In the genomic region with DNA sequence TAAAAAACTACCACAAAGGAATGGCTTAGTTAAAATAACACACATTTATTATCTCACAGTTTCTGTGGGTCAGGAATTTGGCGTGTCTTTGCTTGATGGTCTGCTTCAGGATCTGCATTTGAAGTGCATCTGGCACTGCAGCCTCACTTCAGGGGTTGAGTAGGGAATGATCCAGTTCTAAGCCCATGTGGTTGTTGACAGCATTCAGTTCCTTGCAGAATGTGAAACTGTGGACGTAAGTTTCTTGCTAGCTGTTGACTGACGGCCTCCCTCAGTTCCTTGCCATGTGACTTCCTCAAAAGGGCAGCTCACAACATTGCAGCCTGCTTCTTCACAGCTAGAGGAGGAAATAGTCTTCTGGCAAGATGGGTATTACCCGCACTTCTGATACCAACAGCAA, we compare ENCODE assay signal across 9 cellular contexts. TPM values are rescaled to one million over a fixed set of nuclear protein-coding genes. Genes with fewer than 3 reads are reported as not detected.
A peak's percentile ranks its signal among the peaks of the same experiment; 100 is the strongest.
DNase-seq lines count a peak whose midpoint lies in the region; ATAC-seq, FAIRE-seq and TF ChIP-seq lines count a peak whose summit lies in the region.
"Had no signal": no experiment of that assay in that cellular context is flagged by ENCODE, and none has a peak within 500 bp of the region (broad histone marks: within the 10 kb centered on the region; RNA-seq: fewer than 3 reads in every experiment).

No MANE protein-coding gene starts in this region.

- H3K27ac ChIP-seq in K562 (ENCODE audit: extremely low read depth, low read depth, low read length) (no peak overlapping the region), neutrophil (peak overlapping the region; percentile 3), PC-3 (ENCODE audit: low read length) (no peak overlapping the region)

- in situ Hi-C loops in K562 (cut with MboI) = no loop called here

- H3K9me3 ChIP-seq in K562 (replicated peaks; ENCODE audit: control insufficient read depth, insufficient read depth, low read depth, low read length) = no peaks in the 10 kb centered on the region
- H3K9me3 ChIP-seq in neutrophil = no peaks in the 10 kb centered on the region
- H3K9me3 ChIP-seq in PC-3 (ENCODE audit: low read length) = no peaks in the 10 kb centered on the region
- no peaks in the 10 kb centered on the region for H3K9me3 ChIP-seq in MG63

- POLR2A ChIA-PET in K562 (lab: Yijun Ruan, JAX) (no interaction called here), PC-3 (lab: Charles Lee; ENCODE audit: unreplicated experiment) (no interaction called here)

- TF ChIP-seq EP300 in K562 (IDR thresholded peaks at IDR 0.05; ENCODE audit: low read length) = no peak

- no peak overlapping the region for H3K4me2 ChIP-seq in K562 (ENCODE audit: insufficient read depth, low read length)
- H3K4me2 ChIP-seq in PC-3 (ENCODE audit: low read length) = no peak overlapping the region

- no peaks in the 10 kb centered on the region for H3K27me3 ChIP-seq in K562 (ENCODE audit: control insufficient read depth in 2 of 2, insufficient read depth in 2 of 2, low read length in 2 of 2)
- H3K27me3 ChIP-seq in neutrophil = no peaks in the 10 kb centered on the region
- no peaks in the 10 kb centered on the region for H3K27me3 ChIP-seq in PC-3 (ENCODE audit: low read length)
- H3K27me3 ChIP-seq in MG63 = no peaks in the 10 kb centered on the region

- H3F3A ChIP-seq in PC-3 (ENCODE audit: low read length, unreplicated experiment) = no peaks in the 10 kb centered on the region

- intact Hi-C loops in K562 (cut with micrococcal nuclease) = no loop called here
- intact Hi-C loops in PC-3 (cut with micrococcal nuclease) = no loop called here

- no peak for TF ChIP-seq RAD21 in K562 (CRISPR knock-in tag; conservative IDR thresholded peaks at IDR 0.05 in 1 of 2, IDR thresholded peaks at IDR 0.05 in 1 of 2)

- H3K9ac ChIP-seq in K562 (ENCODE audit: insufficient read depth in 1 of 2, low read depth in 2 of 2, low read length in 2 of 2) (no peak overlapping the region), PC-3 (ENCODE audit: low read length) (no peak overlapping the region)

- H3K36me3 ChIP-seq in K562 (ENCODE audit: control insufficient read depth, insufficient read depth, low read length) (no peaks in the 10 kb centered on the region), neutrophil (no peaks in the 10 kb centered on the region), PC-3 (ENCODE audit: low read depth, low read length) (no peaks in the 10 kb centered on the region), MG63 (no peaks in the 10 kb centered on the region; the same call in 1 of the 2 replicates)

- ATAC-seq in GM21423 (IDR thresholded peaks at IDR 0.05; ENCODE audit: unreplicated experiment) = peak; percentile 86
- peak; percentile 56; the same call in 2 of the 3 replicates for ATAC-seq in K562
- ATAC-seq in PC-3 = no peak

- H4K20me1 ChIP-seq in K562 (replicated peaks; ENCODE audit: control insufficient read depth, insufficient read depth, low read length) (no peaks in the 10 kb centered on the region), PC-3 (ENCODE audit: low read length) (no peaks in the 10 kb centered on the region)

- H2AFZ ChIP-seq in K562 (ENCODE audit: low read depth, low read length) (peak overlapping the region; percentile 18; the same call in 1 of the 2 replicates), PC-3 (ENCODE audit: low read length) (no peak overlapping the region)

- CTCF ChIA-PET in K562 (lab: Yijun Ruan, JAX; ENCODE audit: low intra/inter-chr PET ratio) = no interaction called here
- CTCF ChIA-PET in PC-3 (lab: Charles Lee) = no interaction called here

- H3K4me1 ChIP-seq in K562 (replicated peaks in 1 of 2; ENCODE audit: control insufficient read depth in 2 of 2, insufficient read depth in 2 of 2, low read length in 2 of 2) (peaks cover 0 to 11% of the 10 kb centered on the region in 2 experiments; a peak in 3 of 5 replicates), neutrophil (ENCODE audit: control insufficient read depth in 1 of 2, insufficient read depth in 1 of 2, low read depth in 1 of 2, low read length in 1 of 2) (peaks cover 7 to 9% of the 10 kb centered on the region in 2 experiments), PC-3 (ENCODE audit: insufficient read depth, low read length) (peaks cover 8% of the 10 kb centered on the region)

- H3K79me2 ChIP-seq in K562 (ENCODE audit: control insufficient read depth, insufficient read depth, low read length) (no peaks in the 10 kb centered on the region), PC-3 (ENCODE audit: low read length) (no peaks in the 10 kb centered on the region)

- TF ChIP-seq POLR2A in Raji (IDR thresholded peaks at IDR 0.05; ENCODE audit: insufficient read depth, low read depth, low read length) (peak; percentile 34; the same call in 1 of the 2 replicates), K562 (conservative IDR thresholded peaks at IDR 0.05) (no peak)

- no peak for FAIRE-seq in K562 (lab: Jason Lieb, UNC)

- no peaks in the 10 kb centered on the region for H3K9me1 ChIP-seq in K562 (ENCODE audit: control insufficient read depth, insufficient read depth, low read length)

- peak; percentile 64 to 86 for DNase-seq in AML-193 (lab: John Stamatoyannopoulos, UW)
- DNase-seq in K562 (ENCODE audit: extremely low read depth in 1 of 4, low spot score in 3 of 4) = peak in 1 of 4 experiments; percentile 18
- DNase-seq in PC-3 = no peak
- no peak for DNase-seq in MG63
- DNase-seq in NCI-H1417 (lab: John Stamatoyannopoulos, UW) = no peak

- H3K9me2 ChIP-seq in PC-3 (replicated peaks; ENCODE audit: low read length) = no peaks in the 10 kb centered on the region

- TF ChIP-seq CTCF in K562 (IDR thresholded peaks at IDR 0.05 in 2 of 3, conservative IDR thresholded peaks at IDR 0.05 in 1 of 3; ENCODE audit: insufficient read depth in 2 of 3, low read depth in 1 of 3, low read length in 3 of 3) (no peak), neutrophil (IDR thresholded peaks at IDR 0.05) (no peak), PC-3 (conservative IDR thresholded peaks at IDR 0.05; ENCODE audit: low read depth, low read length) (no peak)

- H3K4me3 ChIP-seq in K562 (no peak overlapping the region), neutrophil (ENCODE audit: low read depth in 1 of 2, low read length in 1 of 2) (peak overlapping the region in 1 of 2 experiments; percentile 5), PC-3 (ENCODE audit: low read length) (no peak overlapping the region), MG63 (no peak overlapping the region)

- no TSS peak for BruUV-seq in K562 (replicated peaks; lab: Mats Ljungman, UMichigan)
- BruUV-seq in PC-3 (replicated peaks; lab: Mats Ljungman, UMichigan) = no TSS peak

- 38% methylated on average over 4 of the region's 4 CpGs for WGBS in K562 (ENCODE audit: insufficient coverage, low coverage, missing lambda C conversion rate)

TF ChIP-seq in K562, 482 proteins besides CTCF, POLR2A, EP300 and RAD21 (continues in another document):
- TF ChIP-seq MEIS2 (IDR thresholded peaks at IDR 0.05; ENCODE audit: partially characterized antibody) (peak; percentile 80), TARDBP (IDR thresholded peaks at IDR 0.05) (no peak), FOXK2 (conservative IDR thresholded peaks at IDR 0.05 in 1 of 2, IDR thresholded peaks at IDR 0.05 in 1 of 2; ENCODE audit: low read depth in 2 of 2) (peak in 1 of 2 experiments; percentile 62; a peak in 1 of 4 replicates), ETV1 (tag; conservative IDR thresholded peaks at IDR 0.05; ENCODE audit: low read depth) (no peak)

RNA-seq across cellular contexts. Expression of a gene that starts 2.1 kb away (rescaled TPM):
- not detected in 2 replicates for total RNA-seq in K562 (2011; cell fraction: chromatin; rRNA removed; ENCODE audit: low replicate concordance)
- total RNA-seq in K562 (2011; cell fraction: nucleolus; rRNA removed) = not detected in 2 replicates
- total RNA-seq in K562 (2011; cell fraction: nucleoplasm; rRNA removed) = not detected in 2 replicates
- total RNA-seq in K562 (2014; rRNA removed) (not detected in 2 replicates), K562 (2014; rRNA removed; fragmentation: Illumina TruSeq; extraction: Trizol) (not detected in 2 replicates), K562 (2015; rRNA removed; fragmentation: Illumina TruSeq; extraction: Trizol) (not detected in 2 replicates), K562 (2021) (0.07 and 0.16 TPM in 2 replicates), PC-3 (2014; rRNA removed) (not detected in 2 replicates)
- polyA plus RNA-seq in K562 (2011; rRNA removed) (not detected in 2 replicates), K562 (2014; fragmentation: Illumina TruSeq; extraction: Trizol) (not detected in 2 replicates), K562 (2014; fragmentation: Nextera tagmentation; extraction: Ambion mirVana) (under 1 TPM in 1 of 2 experiments, not detected in 1; 0.17 TPM), K562 (2014; rRNA removed) (not detected in 2 replicates)
- polyA plus RNA-seq in K562 (2011; cell fraction: cytosol; rRNA removed) = not detected in 2 replicates
- not detected in 2 replicates for polyA plus RNA-seq in K562 (2011; cell fraction: nucleus; rRNA removed)
- 0.04 and 0.07 TPM in 2 replicates for polyA plus RNA-seq in K562 (2012)
- polyA minus RNA-seq in K562 (2011; rRNA and poly(A)+ RNA removed) = not detected in 2 replicates
- polyA minus RNA-seq in K562 (2011; cell fraction: cytosol; rRNA and poly(A)+ RNA removed) = not detected in 2 replicates
- not detected in 2 replicates for polyA minus RNA-seq in K562 (2011; cell fraction: nucleus; rRNA and poly(A)+ RNA removed)
- 0.33 TPM in 1 of 2 replicates, not detected in the other for total RNA-seq in MG63 (2014; rRNA removed; shearing (Covaris generic); ENCODE audit: low replicate concordance)
- total RNA-seq: Daoy had no signal

RNA-seq across cellular contexts. Expression of a gene that starts 17.8 kb away (rescaled TPM):
- total RNA-seq in K562 (2011; cell fraction: chromatin; rRNA removed; ENCODE audit: low replicate concordance) = not detected in 2 replicates
- not detected in 2 replicates for total RNA-seq in K562 (2011; cell fraction: nucleolus; rRNA removed)
- total RNA-seq in K562 (2011; cell fraction: nucleoplasm; rRNA removed) = not detected in 2 replicates
- total RNA-seq in K562 (2014; rRNA removed) (not detected in 2 replicates), K562 (2014; rRNA removed; fragmentation: Illumina TruSeq; extraction: Trizol) (not detected in 2 replicates), K562 (2015; rRNA removed; fragmentation: Illumina TruSeq; extraction: Trizol) (not detected in 2 replicates), K562 (2021) (not detected in 2 replicates), PC-3 (2014; rRNA removed) (not detected in 2 replicates)
- polyA plus RNA-seq in K562 (2011; rRNA removed) (not detected in 2 replicates), K562 (2014; fragmentation: Illumina TruSeq; extraction: Trizol) (not detected in 2 replicates), K562 (2014; fragmentation: Nextera tagmentation; extraction: Ambion mirVana) (under 1 TPM in 1 of 2 experiments, not detected in 1; 0.21 TPM), K562 (2014; rRNA removed) (not detected in 2 replicates)
- polyA plus RNA-seq in K562 (2011; cell fraction: cytosol; rRNA removed) = not detected in 2 replicates
- polyA plus RNA-seq in K562 (2011; cell fraction: nucleus; rRNA removed) = not detected in 2 replicates
- 0.04 TPM in 1 of 2 replicates, not detected in the other for polyA plus RNA-seq in K562 (2012)
- not detected in 2 replicates for polyA minus RNA-seq in K562 (2011; rRNA and poly(A)+ RNA removed)
- not detected in 2 replicates for polyA minus RNA-seq in K562 (2011; cell fraction: cytosol; rRNA and poly(A)+ RNA removed)
- polyA minus RNA-seq in K562 (2011; cell fraction: nucleus; rRNA and poly(A)+ RNA removed) = not detected in 2 replicates
- not detected in 2 replicates for total RNA-seq in MG63 (2014; rRNA removed; shearing (Covaris generic); ENCODE audit: low replicate concordance)
- total RNA-seq: Daoy had no signal

Comparison
In these comparisons a context has a peak if more than half of its experiments do, and no peak if none do; other contexts are left out.
1. DNase-seq: peak in AML-193 (2 of 2); none in PC-3 (single experiment), MG63 (single experiment) and NCI-H1417 (0 of 3).